In the genomic region with DNA sequence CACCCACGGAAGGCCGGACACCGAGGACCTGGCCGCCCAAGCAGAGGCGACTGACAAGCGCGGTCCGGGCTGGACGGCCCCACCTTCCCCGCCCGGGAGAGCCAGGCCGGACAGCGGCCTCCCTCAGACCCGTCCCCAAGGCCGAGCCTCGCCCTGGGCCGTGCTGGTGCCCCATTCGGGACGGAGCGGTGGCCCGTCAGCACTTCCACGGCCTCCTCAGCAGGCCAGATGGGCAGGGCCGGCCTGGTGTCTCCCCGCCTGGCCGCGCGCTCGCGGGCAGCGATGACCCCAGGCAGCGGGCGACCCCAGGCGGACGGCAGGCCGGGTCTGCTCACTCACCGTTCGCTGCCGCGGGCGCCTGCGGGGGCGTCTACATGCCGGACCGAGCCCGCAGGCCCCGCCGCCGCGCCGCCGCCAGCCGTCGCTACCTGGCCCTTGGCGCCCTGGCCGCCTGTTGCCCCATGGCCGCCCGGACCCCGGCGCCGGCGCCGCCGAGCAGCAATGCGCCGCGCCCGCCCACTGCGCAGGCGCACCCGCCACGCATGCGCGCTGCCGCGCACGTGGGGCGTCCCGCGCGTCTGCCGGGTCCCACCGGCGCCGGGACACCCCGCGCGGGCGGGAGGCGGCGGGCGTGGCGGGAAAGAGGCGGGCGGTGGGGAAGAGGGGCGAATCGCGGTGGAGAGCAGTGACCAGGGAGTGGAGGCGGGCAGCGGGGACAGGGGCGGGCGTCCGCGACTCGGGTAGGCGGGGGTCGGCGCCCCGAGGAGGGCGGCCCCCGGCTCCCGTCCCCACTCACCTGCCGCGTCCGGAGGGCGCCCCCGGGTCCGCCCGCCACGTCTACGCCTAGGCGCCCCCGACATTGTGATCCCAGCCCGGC, we compare ENCODE assay signal across 1 cellular context.
TF ChIP-seq lines count a peak whose summit lies in the region.

TSS of gene NADK (minus strand) at position 521 of the 877 bp plus-strand sequence. CDS start 13,064 bp downstream, outside the sequence.

TF ChIP-seq in GM23338, 12 proteins besides CTCF, POLR2A, EP300 and RAD21 (continued from another document):
- TF ChIP-seq, protein P1, sequence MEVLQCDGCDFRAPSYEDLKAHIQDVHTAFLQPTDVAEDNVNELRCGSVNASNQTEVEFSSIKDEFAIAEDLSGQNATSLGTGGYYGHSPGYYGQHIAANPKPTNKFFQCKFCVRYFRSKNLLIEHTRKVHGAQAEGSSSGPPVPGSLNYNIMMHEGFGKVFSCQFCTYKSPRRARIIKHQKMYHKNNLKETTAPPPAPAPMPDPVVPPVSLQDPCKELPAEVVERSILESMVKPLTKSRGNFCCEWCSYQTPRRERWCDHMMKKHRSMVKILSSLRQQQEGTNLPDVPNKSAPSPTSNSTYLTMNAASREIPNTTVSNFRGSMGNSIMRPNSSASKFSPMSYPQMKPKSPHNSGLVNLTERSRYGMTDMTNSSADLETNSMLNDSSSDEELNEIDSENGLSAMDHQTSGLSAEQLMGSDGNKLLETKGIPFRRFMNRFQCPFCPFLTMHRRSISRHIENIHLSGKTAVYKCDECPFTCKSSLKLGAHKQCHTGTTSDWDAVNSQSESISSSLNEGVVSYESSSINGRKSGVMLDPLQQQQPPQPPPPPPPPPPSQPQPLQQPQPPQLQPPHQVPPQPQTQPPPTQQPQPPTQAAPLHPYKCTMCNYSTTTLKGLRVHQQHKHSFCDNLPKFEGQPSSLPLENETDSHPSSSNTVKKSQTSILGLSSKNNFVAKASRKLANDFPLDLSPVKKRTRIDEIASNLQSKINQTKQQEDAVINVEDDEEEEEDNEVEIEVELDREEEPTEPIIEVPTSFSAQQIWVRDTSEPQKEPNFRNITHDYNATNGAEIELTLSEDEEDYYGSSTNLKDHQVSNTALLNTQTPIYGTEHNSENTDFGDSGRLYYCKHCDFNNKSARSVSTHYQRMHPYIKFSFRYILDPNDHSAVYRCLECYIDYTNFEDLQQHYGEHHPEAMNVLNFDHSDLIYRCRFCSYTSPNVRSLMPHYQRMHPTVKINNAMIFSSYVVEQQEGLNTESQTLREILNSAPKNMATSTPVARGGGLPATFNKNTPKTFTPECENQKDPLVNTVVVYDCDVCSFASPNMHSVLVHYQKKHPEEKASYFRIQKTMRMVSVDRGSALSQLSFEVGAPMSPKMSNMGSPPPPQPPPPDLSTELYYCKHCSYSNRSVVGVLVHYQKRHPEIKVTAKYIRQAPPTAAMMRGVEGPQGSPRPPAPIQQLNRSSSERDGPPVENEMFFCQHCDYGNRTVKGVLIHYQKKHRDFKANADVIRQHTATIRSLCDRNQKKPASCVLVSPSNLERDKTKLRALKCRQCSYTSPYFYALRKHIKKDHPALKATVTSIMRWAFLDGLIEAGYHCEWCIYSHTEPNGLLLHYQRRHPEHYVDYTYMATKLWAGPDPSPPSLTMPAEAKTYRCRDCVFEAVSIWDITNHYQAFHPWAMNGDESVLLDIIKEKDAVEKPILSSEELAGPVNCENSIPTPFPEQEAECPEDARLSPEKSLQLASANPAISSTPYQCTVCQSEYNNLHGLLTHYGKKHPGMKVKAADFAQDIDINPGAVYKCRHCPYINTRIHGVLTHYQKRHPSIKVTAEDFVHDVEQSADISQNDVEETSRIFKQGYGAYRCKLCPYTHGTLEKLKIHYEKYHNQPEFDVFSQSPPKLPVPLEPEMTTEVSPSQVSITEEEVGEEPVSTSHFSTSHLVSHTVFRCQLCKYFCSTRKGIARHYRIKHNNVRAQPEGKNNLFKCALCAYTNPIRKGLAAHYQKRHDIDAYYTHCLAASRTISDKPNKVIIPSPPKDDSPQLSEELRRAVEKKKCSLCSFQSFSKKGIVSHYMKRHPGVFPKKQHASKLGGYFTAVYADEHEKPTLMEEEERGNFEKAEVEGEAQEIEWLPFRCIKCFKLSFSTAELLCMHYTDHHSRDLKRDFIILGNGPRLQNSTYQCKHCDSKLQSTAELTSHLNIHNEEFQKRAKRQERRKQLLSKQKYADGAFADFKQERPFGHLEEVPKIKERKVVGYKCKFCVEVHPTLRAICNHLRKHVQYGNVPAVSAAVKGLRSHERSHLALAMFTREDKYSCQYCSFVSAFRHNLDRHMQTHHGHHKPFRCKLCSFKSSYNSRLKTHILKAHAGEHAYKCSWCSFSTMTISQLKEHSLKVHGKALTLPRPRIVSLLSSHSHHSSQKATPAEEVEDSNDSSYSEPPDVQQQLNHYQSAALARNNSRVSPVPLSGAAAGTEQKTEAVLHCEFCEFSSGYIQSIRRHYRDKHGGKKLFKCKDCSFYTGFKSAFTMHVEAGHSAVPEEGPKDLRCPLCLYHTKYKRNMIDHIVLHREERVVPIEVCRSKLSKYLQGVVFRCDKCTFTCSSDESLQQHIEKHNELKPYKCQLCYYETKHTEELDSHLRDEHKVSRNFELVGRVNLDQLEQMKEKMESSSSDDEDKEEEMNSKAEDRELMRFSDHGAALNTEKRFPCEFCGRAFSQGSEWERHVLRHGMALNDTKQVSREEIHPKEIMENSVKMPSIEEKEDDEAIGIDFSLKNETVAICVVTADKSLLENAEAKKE (CRISPR knock-in tag; IDR thresholded peaks at IDR 0.05), result no peak
- TF ChIP-seq EZH2phosphoT487 (IDR thresholded peaks at IDR 0.05; ENCODE audit: unreplicated experiment), result no peak
- no peak for TF ChIP-seq ZNF114 (CRISPR knock-in tag; IDR thresholded peaks at IDR 0.05)
- no peak for TF ChIP-seq NANOG (IDR thresholded peaks at IDR 0.05; ENCODE audit: borderline replicate concordance)
- TF ChIP-seq CREB1 (CRISPR knock-in tag; IDR thresholded peaks at IDR 0.05; ENCODE audit: low read depth), result no peak
- TF ChIP-seq, protein P2, sequence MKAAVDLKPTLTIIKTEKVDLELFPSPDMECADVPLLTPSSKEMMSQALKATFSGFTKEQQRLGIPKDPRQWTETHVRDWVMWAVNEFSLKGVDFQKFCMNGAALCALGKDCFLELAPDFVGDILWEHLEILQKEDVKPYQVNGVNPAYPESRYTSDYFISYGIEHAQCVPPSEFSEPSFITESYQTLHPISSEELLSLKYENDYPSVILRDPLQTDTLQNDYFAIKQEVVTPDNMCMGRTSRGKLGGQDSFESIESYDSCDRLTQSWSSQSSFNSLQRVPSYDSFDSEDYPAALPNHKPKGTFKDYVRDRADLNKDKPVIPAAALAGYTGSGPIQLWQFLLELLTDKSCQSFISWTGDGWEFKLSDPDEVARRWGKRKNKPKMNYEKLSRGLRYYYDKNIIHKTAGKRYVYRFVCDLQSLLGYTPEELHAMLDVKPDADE (IDR thresholded peaks at IDR 0.05), result no peak
- TF ChIP-seq, protein P3, sequence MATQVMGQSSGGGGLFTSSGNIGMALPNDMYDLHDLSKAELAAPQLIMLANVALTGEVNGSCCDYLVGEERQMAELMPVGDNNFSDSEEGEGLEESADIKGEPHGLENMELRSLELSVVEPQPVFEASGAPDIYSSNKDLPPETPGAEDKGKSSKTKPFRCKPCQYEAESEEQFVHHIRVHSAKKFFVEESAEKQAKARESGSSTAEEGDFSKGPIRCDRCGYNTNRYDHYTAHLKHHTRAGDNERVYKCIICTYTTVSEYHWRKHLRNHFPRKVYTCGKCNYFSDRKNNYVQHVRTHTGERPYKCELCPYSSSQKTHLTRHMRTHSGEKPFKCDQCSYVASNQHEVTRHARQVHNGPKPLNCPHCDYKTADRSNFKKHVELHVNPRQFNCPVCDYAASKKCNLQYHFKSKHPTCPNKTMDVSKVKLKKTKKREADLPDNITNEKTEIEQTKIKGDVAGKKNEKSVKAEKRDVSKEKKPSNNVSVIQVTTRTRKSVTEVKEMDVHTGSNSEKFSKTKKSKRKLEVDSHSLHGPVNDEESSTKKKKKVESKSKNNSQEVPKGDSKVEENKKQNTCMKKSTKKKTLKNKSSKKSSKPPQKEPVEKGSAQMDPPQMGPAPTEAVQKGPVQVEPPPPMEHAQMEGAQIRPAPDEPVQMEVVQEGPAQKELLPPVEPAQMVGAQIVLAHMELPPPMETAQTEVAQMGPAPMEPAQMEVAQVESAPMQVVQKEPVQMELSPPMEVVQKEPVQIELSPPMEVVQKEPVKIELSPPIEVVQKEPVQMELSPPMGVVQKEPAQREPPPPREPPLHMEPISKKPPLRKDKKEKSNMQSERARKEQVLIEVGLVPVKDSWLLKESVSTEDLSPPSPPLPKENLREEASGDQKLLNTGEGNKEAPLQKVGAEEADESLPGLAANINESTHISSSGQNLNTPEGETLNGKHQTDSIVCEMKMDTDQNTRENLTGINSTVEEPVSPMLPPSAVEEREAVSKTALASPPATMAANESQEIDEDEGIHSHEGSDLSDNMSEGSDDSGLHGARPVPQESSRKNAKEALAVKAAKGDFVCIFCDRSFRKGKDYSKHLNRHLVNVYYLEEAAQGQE (IDR thresholded peaks at IDR 0.05; ENCODE audit: unreplicated experiment), result no peak
- TF ChIP-seq STAT1 (IDR thresholded peaks at IDR 0.05; ENCODE audit: unreplicated experiment), result no peak
- TF ChIP-seq JUNB (IDR thresholded peaks at IDR 0.05; ENCODE audit: unreplicated experiment), result no peak
TF ChIP-seq in GM23338: peak in this region for 0.
